In genomic region chr14:50335989-50336391, GRCh38 we compare ENCODE assay signal across 8 cellular contexts. TPM values are rescaled to one million over a fixed set of nuclear protein-coding genes. Genes with fewer than 3 reads are reported as not detected.
DNase-seq lines count a peak whose midpoint lies in the region; ATAC-seq and TF ChIP-seq lines count a peak whose summit lies in the region.

No MANE protein-coding gene starts in this region.

- H3K4me3 ChIP-seq in upper lobe of right lung, result no peak overlapping the region

- DNase-seq in DMS 273 (lab: John Stamatoyannopoulos, UW; ENCODE audit: unreplicated experiment), result peak; percentile 96
- peak; percentile 81 to 85 for DNase-seq in Kasumi-1 (lab: John Stamatoyannopoulos, UW)
- peak; percentile 33 for DNase-seq in cerebellum (ENCODE audit: low spot score)
- DNase-seq in memory B cell (ENCODE audit: low spot score in 2 of 2), result no peak
- DNase-seq in upper lobe of right lung, result no peak
- no peak for DNase-seq in NCI-H1436 treated with DMSO at 0.1 percent for 48 hours (lab: John Stamatoyannopoulos, UW)
- no peak for DNase-seq in NCI-H1105 treated with DMSO at 0.1 percent for 48 hours (lab: John Stamatoyannopoulos, UW)

- peak overlapping the region; percentile 74 for H3K27ac Mint-ChIP-seq in memory B cell

- intact Hi-C loops in upper lobe of right lung (cut with DNase I), result loop anchor here (10.0 kb wide), 1 partner anchor 59 kb away; the partner anchor contains the start of gene CDKL1

- H3K27me3 Mint-ChIP-seq in memory B cell, result no peaks in the 10 kb centered on the region

- H3K36me3 Mint-ChIP-seq in memory B cell, result peaks cover 4% of the 10 kb centered on the region

- peaks cover 18% of the 10 kb centered on the region for H3K4me1 ChIP-seq in upper lobe of right lung

- H3K27ac ChIP-seq in upper lobe of right lung, result peak overlapping the region; percentile 44

- H3K4me3 Mint-ChIP-seq in memory B cell, result no peak overlapping the region

- no peak for TF ChIP-seq CTCF in upper lobe of right lung (IDR thresholded peaks at IDR 0.05)

- H3K4me1 Mint-ChIP-seq in memory B cell, result peaks cover 5% of the 10 kb centered on the region

- H3K9me3 ChIP-seq in upper lobe of right lung, result no peaks in the 10 kb centered on the region

- no peaks in the 10 kb centered on the region for H3K9me3 Mint-ChIP-seq in memory B cell

- no peaks in the 10 kb centered on the region for H3K27me3 ChIP-seq in upper lobe of right lung

- no peak for ATAC-seq in memory B cell (ENCODE audit: low read depth)
- peak; percentile 72 for ATAC-seq in upper lobe of right lung
- no peak for ATAC-seq in HG02884 (IDR thresholded peaks at IDR 0.05; ENCODE audit: unreplicated experiment)

- peaks cover 20% of the 10 kb centered on the region for H3K36me3 ChIP-seq in upper lobe of right lung

RNA-seq across cellular contexts. Expression of gene DMAC2L, which starts 23.9 kb away (rescaled TPM):
- total RNA-seq in cerebellum (12.5 TPM), upper lobe of right lung (16.0 TPM)

RNA-seq across cellular contexts. Expression of gene L2HGDH, which starts 24.0 kb away (rescaled TPM):
- total RNA-seq in cerebellum (13.7 TPM), upper lobe of right lung (4.5 TPM)

Comparison
In these comparisons a context has a peak if more than half of its experiments do, and no peak if none do; other contexts are left out.
1. DNase-seq: peak in DMS 273 (single experiment), Kasumi-1 (2 of 2) and cerebellum (single experiment); none in memory B cell (0 of 2), upper lobe of right lung (single experiment), NCI-H1436 treated with DMSO at 0.1 percent for 48 hours (single experiment) and NCI-H1105 treated with DMSO at 0.1 percent for 48 hours (single experiment).